8 cellular contexts compared by ENCODE assay signal in genomic region chr16:66934138-66934838, GRCh38. TPM values are rescaled to one million over a fixed set of nuclear protein-coding genes. Genes with fewer than 3 reads are reported as not detected.
DNase-seq lines count a peak whose midpoint lies in the region; ATAC-seq lines count a peak whose summit lies in the region.

Gene CIAO2B (minus strand): TSS chr16:66934402. CDS start chr16:66934364, 38 bp downstream.

- H3K27ac ChIP-seq in epithelial cell of prostate, result peak within 1 kb of the TSS; percentile 94

- DNase-seq in COLO829 (ENCODE audit: low spot score), result peak; percentile 91
- DNase-seq in HUDEP-2 (lab: John Stamatoyannopoulos, UW; ENCODE audit: unreplicated experiment in 76 of 76), result peak in 71 of 76 experiments; percentile 25 to 85 (median 68)
- DNase-seq in OCI-M1 (lab: John Stamatoyannopoulos, UW), result peak; percentile 92
- peak; percentile 90 for DNase-seq in activated T-cell treated with anti-CD3 and anti-CD28 coated beads for 48 hours (ENCODE audit: low read depth)
- DNase-seq in epithelial cell of prostate (ENCODE audit: low read depth, low spot score), result peak; percentile 22
- peak; percentile 91 for DNase-seq in mucosa of gallbladder (ENCODE audit: low spot score)
- DNase-seq in stimulated activated CD8-positive, alpha-beta memory T cell treated with anti-CD3 and anti-CD28 coated beads, Interleukin-4, amount 100 ng/mL, for 24 hours (ENCODE audit: low read depth), result peak; percentile 84

- ATAC-seq in GM21381 (IDR thresholded peaks at IDR 0.05; ENCODE audit: unreplicated experiment), result peak; percentile 78

RNA-seq across cellular contexts. Expression of gene CIAO2B, which starts in this region (rescaled TPM):
- 84.5 TPM for total RNA-seq in mucosa of gallbladder

Comparison
In these comparisons a context has a peak if more than half of its experiments do, and no peak if none do; other contexts are left out.
1. Peak in every context shown above with its lines: DNase-seq, ATAC-seq and H3K27ac ChIP-seq.
2. DNase-seq: peak in every context shown above with its lines; median percentile 92 in OCI-M1; 91 in COLO829; 91 in mucosa of gallbladder; 90 in activated T-cell treated with anti-CD3 and anti-CD28 coated beads for 48 hours; 84 in stimulated activated CD8-positive, alpha-beta memory T cell treated with anti-CD3 and anti-CD28 coated beads, Interleukin-4, amount 100 ng/mL, for 24 hours; 68 in HUDEP-2; 22 in epithelial cell of prostate.